ENCODE assay signal across 7 cellular contexts in genomic region chr11:108276985-108277616, GRCh38. TPM values are rescaled to one million over a fixed set of nuclear protein-coding genes. Genes with fewer than 3 reads are reported as not detected.
A peak's percentile ranks its signal among the peaks of the same experiment; 100 is the strongest.
DNase-seq lines count a peak whose midpoint lies in the region; TF ChIP-seq lines count a peak whose summit lies in the region.
"Not testable (repeated sequence)": the region's sequence is repeated elsewhere in the genome, so short reads cannot be mapped to it uniquely, and the experiment has no call there.

No MANE protein-coding gene starts in this region.

- H3F3A ChIP-seq in neural progenitor cell (ENCODE audit: low read depth) = not testable (repeated sequence)

- H3K56ac ChIP-seq in mesendoderm (ENCODE audit: low read length) = not testable (repeated sequence)

- peaks cover 42% of the 10 kb centered on the region for H3K36me3 Mint-ChIP-seq in activated naive CD8-positive, alpha-beta T cell
- H3K36me3 Mint-ChIP-seq in neural progenitor cell = peaks cover 45% of the 10 kb centered on the region

- peaks cover 75% of the 10 kb centered on the region for H3K4me1 Mint-ChIP-seq in activated naive CD8-positive, alpha-beta T cell (ENCODE audit: low read depth)
- H3K4me1 Mint-ChIP-seq in neural progenitor cell = peaks cover 19% of the 10 kb centered on the region

- peaks cover 13% of the 10 kb centered on the region for H3K9me3 Mint-ChIP-seq in activated naive CD8-positive, alpha-beta T cell (ENCODE audit: low read depth)
- peaks cover 21% of the 10 kb centered on the region for H3K9me3 Mint-ChIP-seq in neural progenitor cell

- not testable (repeated sequence) for H3K18ac ChIP-seq in mesendoderm (ENCODE audit: low read length)

- not testable (repeated sequence) for H3K4me2 ChIP-seq in mesendoderm (ENCODE audit: low read length); neural progenitor cell

- H3K36me3 ChIP-seq in HUES64 (ENCODE audit: insufficient read depth, low read length) = peaks cover 76% of the 10 kb centered on the region
- H3K36me3 ChIP-seq in WERI-Rb-1 = peaks cover 32% of the 10 kb centered on the region
- peaks cover 14% of the 10 kb centered on the region for H3K36me3 ChIP-seq in cardiac muscle cell
- H3K36me3 ChIP-seq in mesendoderm (ENCODE audit: control insufficient read depth, insufficient read depth, low read length) = not testable (repeated sequence)
- peaks cover 21% of the 10 kb centered on the region for H3K36me3 ChIP-seq in neural progenitor cell

- peak overlapping the region; percentile 95 for H3K27ac Mint-ChIP-seq in activated naive CD8-positive, alpha-beta T cell
- not testable (repeated sequence) for H3K27ac Mint-ChIP-seq in neural progenitor cell

- peak overlapping the region; percentile 24; the same call in 1 of the 2 replicates for H3K9ac ChIP-seq in HUES64 (ENCODE audit: low read depth, low read length)
- H3K9ac ChIP-seq in mesendoderm (ENCODE audit: low read length); neural progenitor cell: not testable (repeated sequence)

- not testable (repeated sequence) for H3K27ac ChIP-seq in HUES64 (ENCODE audit: low read depth, low read length); mesendoderm (ENCODE audit: low read depth, low read length); neural progenitor cell
- peak overlapping the region; percentile 81; the same call in 1 of the 2 replicates for H3K27ac ChIP-seq in WERI-Rb-1
- peak overlapping the region; percentile 96 for H3K27ac ChIP-seq in cardiac muscle cell

- H3K4me3 ChIP-seq in HUES64 (ENCODE audit: low read length); WERI-Rb-1 (ENCODE audit: low read depth, low read length); cardiac muscle cell; mesendoderm (ENCODE audit: low read length); neural progenitor cell: not testable (repeated sequence)

- H3K4me1 ChIP-seq in HUES64 (ENCODE audit: insufficient read depth, low read length) (peaks cover 16% of the 10 kb centered on the region; the same call in 1 of the 2 replicates), cardiac muscle cell (ENCODE audit: low read depth) (peaks cover 23% of the 10 kb centered on the region)
- not testable (repeated sequence) for H3K4me1 ChIP-seq in mesendoderm (ENCODE audit: control insufficient read depth, low read depth, low read length); neural progenitor cell

- H3K79me1 ChIP-seq in mesendoderm (ENCODE audit: low read length) = not testable (repeated sequence)

- not testable (repeated sequence) for H3K23ac ChIP-seq in mesendoderm (ENCODE audit: low read length)

- H3K4me3 Mint-ChIP-seq in activated naive CD8-positive, alpha-beta T cell; neural progenitor cell: not testable (repeated sequence)

- H2BK5ac ChIP-seq in mesendoderm (ENCODE audit: low read length) = not testable (repeated sequence)

- not testable (repeated sequence) for H4K20me1 ChIP-seq in neural progenitor cell (ENCODE audit: low read depth)

- H3K4ac ChIP-seq in mesendoderm (ENCODE audit: low read depth, low read length) = not testable (repeated sequence)

- H2AFZ ChIP-seq in neural progenitor cell (replicated peaks) = not testable (repeated sequence)

- not testable (repeated sequence) for H2BK15ac ChIP-seq in mesendoderm (replicated peaks; ENCODE audit: low read depth)

- H3K27me3 Mint-ChIP-seq in activated naive CD8-positive, alpha-beta T cell; neural progenitor cell (ENCODE audit: insufficient read depth, low read depth): not testable (repeated sequence)

- DNase-seq in DMS 273 (lab: John Stamatoyannopoulos, UW; ENCODE audit: unreplicated experiment) (peak; percentile 4), mesendoderm (peak; percentile 57), neural progenitor cell (ENCODE audit: low spot score) (peak; percentile 8)
- not testable (repeated sequence) for DNase-seq in WERI-Rb-1; cardiac muscle cell (ENCODE audit: low read depth in 1 of 2, low spot score in 1 of 2)

- H4K8ac ChIP-seq in mesendoderm (ENCODE audit: low read depth, low read length) = not testable (repeated sequence)

- H4K5ac ChIP-seq in mesendoderm (ENCODE audit: low read length) = not testable (repeated sequence)

- H3K27me3 ChIP-seq in HUES64 (ENCODE audit: insufficient read depth, low read length); WERI-Rb-1 (ENCODE audit: insufficient read depth, low read depth, severe bottlenecking); cardiac muscle cell; mesendoderm (ENCODE audit: insufficient read depth, low read length, poor library complexity); neural progenitor cell: not testable (repeated sequence)

- not testable (repeated sequence) for H3K9me3 ChIP-seq in HUES64 (ENCODE audit: insufficient read depth, low read depth, low read length); WERI-Rb-1 (ENCODE audit: severe bottlenecking); cardiac muscle cell (ENCODE audit: low read depth); neural progenitor cell (ENCODE audit: low read depth)

- H2AK5ac ChIP-seq in mesendoderm (ENCODE audit: low read length) = not testable (repeated sequence)

- WGBS in HUES64 = 83% methylated on average over 13 of the region's 13 CpGs
- no CpG with 5 or more reads among the region's 13 CpGs for WGBS in mesendoderm (ENCODE audit: extremely low coverage, insufficient coverage, low lambda C conversion rate)

- H2BK120ac ChIP-seq in mesendoderm (ENCODE audit: low read depth, low read length) = not testable (repeated sequence)

- H3K79me2 ChIP-seq in mesendoderm (ENCODE audit: control insufficient read depth, insufficient read depth, low read length); neural progenitor cell (ENCODE audit: low read depth): not testable (repeated sequence)

- TF ChIP-seq CTCF in WERI-Rb-1 (IDR thresholded peaks at IDR 0.05; ENCODE audit: low read depth, low read length); cardiac muscle cell (IDR thresholded peaks at IDR 0.05; ENCODE audit: low read depth, low read length); neural progenitor cell (IDR thresholded peaks at IDR 0.05): not testable (repeated sequence)

RNA-seq across cellular contexts. Expression of gene ATM, which starts 54.2 kb away (rescaled TPM):
- polyA plus RNA-seq in HUES64 (2013, experiment 1 of 2) = 15.2 TPM
- polyA plus RNA-seq in HUES64 (2013, experiment 2 of 2) = 18.1 TPM
- 45.6 and 62.7 TPM in 2 replicates for total RNA-seq in cardiac muscle cell
- polyA plus RNA-seq in cardiac muscle cell = 17.8 and 19.0 TPM in 2 replicates
- 14.5 TPM for polyA plus RNA-seq in mesendoderm (2013, experiment 1 of 2)
- 15.3 TPM for polyA plus RNA-seq in mesendoderm (2013, experiment 2 of 2)
- total RNA-seq in neural progenitor cell (ENCODE audit: low replicate concordance) = 66.5 and 105 TPM in 2 replicates

RNA-seq across cellular contexts. Expression of gene NPAT, which starts 54.7 kb away (rescaled TPM):
- polyA plus RNA-seq in HUES64 (2013, experiment 1 of 2) = 11.7 TPM
- polyA plus RNA-seq in HUES64 (2013, experiment 2 of 2) = 15.8 TPM
- total RNA-seq in cardiac muscle cell (9.0 and 9.9 TPM in 2 replicates), neural progenitor cell (ENCODE audit: low replicate concordance) (20.8 and 39.2 TPM in 2 replicates)
- polyA plus RNA-seq in cardiac muscle cell = 9.7 and 10.1 TPM in 2 replicates
- 14.4 TPM for polyA plus RNA-seq in mesendoderm (2013, experiment 1 of 2)
- polyA plus RNA-seq in mesendoderm (2013, experiment 2 of 2) = 13.2 TPM
